Comparison of ENCODE assay signal across 19 cellular contexts in the genomic region with DNA sequence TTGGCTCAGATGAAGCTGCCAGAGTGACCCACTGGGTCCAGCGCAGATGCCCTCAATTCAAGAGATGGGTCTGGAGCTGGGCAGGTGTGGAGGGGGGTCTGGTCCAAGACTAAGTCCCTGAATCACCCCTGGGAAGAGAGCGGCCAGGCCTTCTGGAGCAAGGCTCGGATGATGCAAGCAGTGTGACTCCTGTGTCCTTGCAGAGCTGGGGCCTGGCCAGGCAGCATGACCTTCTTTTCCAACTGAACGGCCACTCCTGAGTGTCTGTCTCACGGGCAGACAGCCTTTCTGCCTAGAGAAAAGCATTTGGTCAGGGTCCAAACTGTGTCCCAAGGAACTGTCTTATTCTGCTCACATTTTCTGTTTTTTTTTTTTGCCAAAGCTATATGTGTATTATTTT. TPM values are rescaled to one million over a fixed set of nuclear protein-coding genes. Genes with fewer than 3 reads are reported as not detected.
DNase-seq lines count a peak whose midpoint lies in the region; ATAC-seq, FAIRE-seq and TF ChIP-seq lines count a peak whose summit lies in the region.
"Had no signal": no experiment of that assay in that cellular context is flagged by ENCODE, and none has a peak within 500 bp of the region (broad histone marks: within the 10 kb centered on the region; RNA-seq: fewer than 3 reads in every experiment).

No MANE protein-coding gene starts in this region.

- H3K9me3 Mint-ChIP-seq in IgD-negative memory B cell (peaks cover 0 to 3% (median 0%) of the 10 kb centered on the region in 3 donors), naive B cell (no peaks in the 10 kb centered on the region), HFFc6 (no peaks in the 10 kb centered on the region), mesothelial cell of epicardium (no peaks in the 10 kb centered on the region)

- DNase-seq in GM12891 (ENCODE audit: insufficient read length, low spot score), result no peak
- DNase-seq in H1 (ENCODE audit: low read depth in 1 of 2, low spot score in 2 of 2), result no peak
- no peak for DNase-seq in naive B cell
- no peak for DNase-seq in SKM-1 treated with dmso at 0.1 percent for 144 hours (lab: John Stamatoyannopoulos, UW; ENCODE audit: unreplicated experiment)
- DNase-seq in HFFc6, result no peak
- no peak for DNase-seq in GM13977 (ENCODE audit: low spot score)
- no peak for DNase-seq in mesothelial cell of epicardium (ENCODE audit: low spot score in 2 of 2, unreplicated experiment in 2 of 2)
- DNase-seq: activated CD4-positive, CD25-positive, alpha-beta regulatory T cell treated with anti-CD3 and anti-CD28 coated beads, Interleukin-2, amount 50 U/mL, for 72 hours; activated CD8-positive, alpha-beta memory T cell treated with anti-CD3 and anti-CD28 coated beads, Interleukin-2, amount 50 U/mL, for 48 hours; activated naive CD4-positive, alpha-beta T cell treated with Interleukin-2 at 50 U/mL for 16 hours; Caco-2; GF-D8; kidney glomerular epithelial cell; NCI-H2029; NCI-H510A treated with DMSO at 0.1 percent for 48 hours had no signal

- H3K9me3 ChIP-seq in H1 (ENCODE audit: insufficient read depth in 2 of 2, low read depth in 1 of 2, low read length in 1 of 2), result no peaks in the 10 kb centered on the region
- H3K9me3 ChIP-seq: Caco-2 had no signal

- no peak overlapping the region for H3K18ac ChIP-seq in H1 (ENCODE audit: extremely low read depth, low read length)

- no peak overlapping the region for H3K9ac ChIP-seq in H1 (replicated peaks in 1 of 4; ENCODE audit: extremely low read depth in 1 of 4, low read depth in 3 of 4, low read length in 3 of 4)

- H3K27me3 ChIP-seq in H1 (replicated peaks in 1 of 4; ENCODE audit: control insufficient read depth in 3 of 4, extremely low read depth in 1 of 4, insufficient read depth in 3 of 4, low read length in 3 of 4), result no peaks in the 10 kb centered on the region; a peak in 1 of 7 replicates

- no peak for ATAC-seq in naive B cell (ENCODE audit: low read depth in 2 of 2)

- no peaks in the 10 kb centered on the region for H3K36me3 ChIP-seq in H1 (ENCODE audit: control insufficient read depth in 2 of 4, insufficient read depth in 4 of 4, low read length in 3 of 4)

- no peak overlapping the region for H2BK12ac ChIP-seq in H1 (ENCODE audit: low read depth, low read length)

- H4K20me1 ChIP-seq in H1 (replicated peaks in 1 of 2; ENCODE audit: control insufficient read depth in 1 of 2, insufficient read depth in 2 of 2, low read length in 2 of 2), result no peaks in the 10 kb centered on the region

- H3K4me1 Mint-ChIP-seq in IgD-negative memory B cell (peaks cover 18 to 34% (median 22%) of the 10 kb centered on the region in 3 donors), naive B cell (peaks cover 20 to 60% (median 44%) of the 10 kb centered on the region in 3 donors), HFFc6 (ENCODE audit: low read depth) (no peaks in the 10 kb centered on the region), mesothelial cell of epicardium (no peaks in the 10 kb centered on the region)

- H3K4me3 Mint-ChIP-seq in IgD-negative memory B cell (peak overlapping the region in 3 of 4 donors; percentile 46 to 69 (median 48)), naive B cell (peak overlapping the region in 7 of 8 donors; percentile 39 to 75 (median 58)), HFFc6 (no peak overlapping the region), mesothelial cell of epicardium (no peak overlapping the region)

- no peak overlapping the region for H2BK5ac ChIP-seq in H1 (ENCODE audit: low read depth, low read length)

- no peak overlapping the region for H2BK120ac ChIP-seq in H1 (replicated peaks; ENCODE audit: low read depth, low read length)

- no peak overlapping the region for H3K14ac ChIP-seq in H1 (ENCODE audit: insufficient read length)

- no peak overlapping the region for H2BK20ac ChIP-seq in H1 (ENCODE audit: low read length)

- TF ChIP-seq POLR2A in GM12891 (IDR thresholded peaks at IDR 0.05; ENCODE audit: low read depth, low read length) (no peak), H1 (IDR thresholded peaks at IDR 0.05; ENCODE audit: control extremely low read depth in 1 of 2, low read depth in 2 of 2, low read length in 2 of 2) (no peak)

- H3K36me3 Mint-ChIP-seq in IgD-negative memory B cell (no peaks in the 10 kb centered on the region), naive B cell (no peaks in the 10 kb centered on the region), HFFc6 (ENCODE audit: low read depth) (no peaks in the 10 kb centered on the region), mesothelial cell of epicardium (no peaks in the 10 kb centered on the region)

- in situ Hi-C loops in GM13977 (cut with MboI; ENCODE audit: low pct_unique_long_range_greater_than_20kb, low sequenced_read_pairs, unreplicated experiment), result no loop called here

- H3K4me2 ChIP-seq in H1 (ENCODE audit: insufficient read depth in 1 of 2, low read depth in 2 of 2, low read length in 2 of 2), result no peak overlapping the region

- no peak overlapping the region for H3K27ac ChIP-seq in H1 (ENCODE audit: low read depth, low read length)

- no peak for TF ChIP-seq CTCF in H1 (IDR thresholded peaks at IDR 0.05; ENCODE audit: control extremely low read depth in 1 of 3, insufficient read depth in 1 of 3, low read depth in 1 of 3, low read length in 3 of 3)
- TF ChIP-seq CTCF in HFFc6 (IDR thresholded peaks at IDR 0.05), result no peak
- no peak for TF ChIP-seq CTCF in GM13977 (IDR thresholded peaks at IDR 0.05; ENCODE audit: extremely low read depth, insufficient read depth, missing control alignments)
- no peak for TF ChIP-seq CTCF in mesothelial cell of epicardium (IDR thresholded peaks at IDR 0.05; ENCODE audit: unreplicated experiment)

- WGBS in H1 (ENCODE audit: extremely low coverage in 1 of 2, insufficient coverage in 1 of 2, insufficient read length in 1 of 2, insufficient replicate concordance in 2 of 2, low coverage in 1 of 2, low lambda C conversion rate in 2 of 2, missing lambda C conversion rate in 1 of 2), 2 experiments, result 91% methylated on average over 5 of the region's 5 CpGs; no CpG with 5 or more reads in 1 of the 2 experiments

- no peaks in the 10 kb centered on the region for H3K4me1 ChIP-seq in H1 (replicated peaks in 1 of 4; ENCODE audit: control insufficient read depth in 3 of 4, insufficient read depth in 4 of 4, low read length in 3 of 4)
- H3K4me1 ChIP-seq: Caco-2 had no signal

- no peak overlapping the region for H3K4ac ChIP-seq in H1 (replicated peaks; ENCODE audit: insufficient read length, low read depth, low read length)

- FAIRE-seq in GM12891 (lab: Jason Lieb, UNC) (peak; percentile 33), H1 (lab: Jason Lieb, UNC) (no peak)

- no peaks in the 10 kb centered on the region for H3K79me1 ChIP-seq in H1 (ENCODE audit: low read depth, low read length)

- no peaks in the 10 kb centered on the region for H3K27me3 Mint-ChIP-seq in IgD-negative memory B cell
- no peaks in the 10 kb centered on the region for H3K27me3 Mint-ChIP-seq in naive B cell
- peaks cover 31% of the 10 kb centered on the region for H3K27me3 Mint-ChIP-seq in HFFc6 (ENCODE audit: insufficient read depth)
- H3K27me3 Mint-ChIP-seq in mesothelial cell of epicardium (ENCODE audit: low read depth), result peaks cover 14% of the 10 kb centered on the region

- peak overlapping the region; percentile 31; the same call in 1 of the 2 replicates for H2AFZ ChIP-seq in H1 (ENCODE audit: low read length)

- H3K4me3 ChIP-seq in H1 (ENCODE audit: extremely low read depth in 1 of 4, insufficient read depth in 2 of 4, low read depth in 3 of 4, low read length in 4 of 4), result no peak overlapping the region

- POLR2A ChIA-PET in H1 (lab: Charles Lee; ENCODE audit: partially characterized antibody), result no interaction called here

- CTCF ChIA-PET in H1 (lab: Charles Lee; ENCODE audit: partially characterized antibody), result interaction anchor here (0.6 to 3.1 kb wide), 8 partner anchors 9 to 119 kb away, joined by 3 to 23 read pairs (median 6); no protein-coding TSS in a partner anchor

- H2AK5ac ChIP-seq in H1 (ENCODE audit: low read depth, low read length), result no peak overlapping the region

- no peaks in the 10 kb centered on the region for H3K79me2 ChIP-seq in H1 (ENCODE audit: control insufficient read depth in 1 of 2, insufficient read depth in 2 of 2, low read length in 2 of 2)

- H3K27ac Mint-ChIP-seq in IgD-negative memory B cell (peak overlapping the region; percentile 71 to 95 (median 82)), naive B cell (peak overlapping the region; percentile 77 to 96 (median 94)), HFFc6 (no peak overlapping the region), mesothelial cell of epicardium (no peak overlapping the region)

- H4K8ac ChIP-seq in H1 (ENCODE audit: extremely low read depth, insufficient read depth, low read length), result 0 out of 2 replicates have a peak overlapping the region, but pooled peaks have one; percentile 41

- H4K91ac ChIP-seq in H1 (replicated peaks; ENCODE audit: insufficient read length, low read length), result no peak overlapping the region

- no peak for TF ChIP-seq EP300 in H1 (IDR thresholded peaks at IDR 0.05; ENCODE audit: borderline replicate concordance in 1 of 2, low read depth in 2 of 2, low read length in 2 of 2)

- H4K5ac ChIP-seq in H1 (ENCODE audit: insufficient read length, low read depth, low read length), result no peak overlapping the region

- no peak overlapping the region for H3K23ac ChIP-seq in H1 (ENCODE audit: insufficient read length)

- no peaks in the 10 kb centered on the region for H3K23me2 ChIP-seq in H1 (ENCODE audit: low read depth, low read length)

- no peak for TF ChIP-seq RAD21 in H1 (IDR thresholded peaks at IDR 0.05 in 1 of 2, conservative IDR thresholded peaks at IDR 0.05 in 1 of 2; ENCODE audit: low read depth in 2 of 2, low read length in 2 of 2)

- no peak overlapping the region for H3K56ac ChIP-seq in H1 (replicated peaks; ENCODE audit: insufficient read length, low read depth, low read length)

- H2BK15ac ChIP-seq in H1 (ENCODE audit: low read length), result no peak overlapping the region

TF ChIP-seq in GM12891, 5 proteins besides CTCF, POLR2A, EP300 and RAD21 (continues in another document):
- no peak for TF ChIP-seq POLR2AphosphoS5 (IDR thresholded peaks at IDR 0.05; ENCODE audit: low read depth, low read length)

RNA-seq across cellular contexts. Expression of gene FNDC1, which starts 42.6 kb away (rescaled TPM):
- 0.01 TPM for polyA plus RNA-seq in GM12891 (2012; ENCODE audit: low read depth, missing spikeins)
- polyA plus RNA-seq in IgD-negative memory B cell (not detected), H1 (2011; rRNA removed) (0.06 and 0.14 TPM in 2 replicates), naive B cell (ENCODE audit: low read depth in 6 of 6) (not detected)
- total RNA-seq in H1 (2021; fragmentation: NEBNext Ultra II Directional; extraction: Animal tissue kit (Norgen Biotek cat#: 25700)), result 0.30 and 0.42 TPM in 2 replicates
- 0.04 TPM for polyA plus RNA-seq in H1 (2011; cell fraction: cytosol; rRNA removed)
- polyA plus RNA-seq in H1 (2011; cell fraction: nucleus; rRNA removed), result 0.13 TPM
- 0.09 to 0.24 TPM (median 0.11 TPM) in 4 replicates for polyA plus RNA-seq in H1 (2012, experiment 1 of 2)
- 0.05 TPM for polyA plus RNA-seq in H1 (2012, experiment 2 of 2)
- polyA plus RNA-seq in H1 (2013, experiment 1 of 2), result 0.55 TPM
- polyA plus RNA-seq in H1 (2013, experiment 2 of 2), result 0.39 TPM
- 0.07 and 0.16 TPM in 2 replicates for polyA minus RNA-seq in H1 (2011; rRNA and poly(A)+ RNA removed)
- polyA minus RNA-seq in H1 (2011; cell fraction: cytosol; rRNA and poly(A)+ RNA removed), result not detected
- 0.10 TPM for polyA minus RNA-seq in H1 (2011; cell fraction: nucleus; rRNA and poly(A)+ RNA removed)
- not detected for total RNA-seq in HFFc6 (2021; fragmentation: NEBNext Ultra II Directional; extraction: Animal tissue kit (Norgen Biotek cat#: 25700))
- 0.31 to 0.40 TPM (median 0.34 TPM) in 3 replicates for total RNA-seq in mesothelial cell of epicardium
- total RNA-seq: Caco-2; HT1080; RPMI7951; T-helper 1 cell treated with Interleukin-12 subunit alpha and Interleukin-12 subunit beta and Interleukin-4 antibody, amounts not matched to agents 30 ng/mL and 1 ng/mL, for 36 hours had no signal

Comparison
In these comparisons a context has a peak if more than half of its experiments do, and no peak if none do; other contexts are left out.
1. H3K27ac Mint-ChIP-seq: peak in IgD-negative memory B cell (3 of 3) and naive B cell (6 of 6); none in HFFc6 (single experiment) and mesothelial cell of epicardium (single experiment).
2. H3K4me3 Mint-ChIP-seq: peak in IgD-negative memory B cell (3 of 4) and naive B cell (7 of 8); none in HFFc6 (single experiment) and mesothelial cell of epicardium (single experiment).